In the genomic region with DNA sequence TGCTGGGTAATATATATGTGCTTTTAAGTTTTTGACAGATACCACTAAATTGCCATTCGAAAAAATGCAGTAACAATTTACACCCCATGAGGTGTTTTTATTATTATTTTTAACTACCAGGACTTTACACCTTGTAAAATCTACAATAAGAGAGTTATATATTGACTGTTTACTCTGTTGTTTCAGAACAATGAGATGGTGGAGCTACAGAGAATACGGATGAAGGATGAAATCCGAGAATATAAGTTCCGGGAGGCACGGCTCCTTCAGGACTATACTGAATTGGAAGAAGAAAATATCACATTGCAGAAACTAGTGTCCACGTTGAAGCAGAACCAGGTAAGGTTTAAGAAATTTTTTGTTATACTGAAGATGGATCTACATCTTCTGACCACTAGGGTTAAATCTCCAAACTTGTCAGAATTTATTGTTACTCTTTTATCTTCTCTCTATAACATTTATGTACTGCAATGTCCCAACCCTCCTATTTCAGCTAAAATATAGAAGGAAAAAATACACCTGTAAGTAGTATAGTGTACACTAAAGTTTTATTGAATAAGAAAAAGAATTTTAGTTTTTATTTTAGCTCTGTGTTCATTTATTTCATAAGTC, we compare ENCODE assay signal across 21 cellular contexts.
"Had no signal": no experiment of that assay in that cellular context is flagged by ENCODE, and none has a peak within 500 bp of the region (broad histone marks: within the 10 kb centered on the region; RNA-seq: fewer than 3 reads in every experiment).

No MANE protein-coding gene starts in this region.

- H3K4me1 ChIP-seq: gastroesophageal sphincter, sigmoid colon, testis, upper lobe of right lung had no signal

- H3K27ac ChIP-seq: body of pancreas, gastroesophageal sphincter, neutrophil, parathyroid adenoma, sigmoid colon, testis, upper lobe of right lung had no signal

- H3K4me3 ChIP-seq: body of pancreas, gastroesophageal sphincter, sigmoid colon, testis, upper lobe of right lung had no signal

- H2AFZ ChIP-seq: parathyroid adenoma had no signal

- ATAC-seq: body of pancreas; effector memory CD8-positive, alpha-beta T cell; gastroesophageal sphincter; left lobe of liver; stimulated activated naive CD8-positive, alpha-beta T cell treated with anti-CD3 and anti-CD28 coated beads, Interleukin-15, amount 100 ng/mL, for 72 hours; upper lobe of right lung had no signal

- H3K4me1 Mint-ChIP-seq: activated CD4-positive, alpha-beta T cell treated with anti-CD3 and anti-CD28 coated beads, Interleukin-2, amount 10 ng/mL, durations not matched to agents 7 days and 5 days; central memory CD8-positive, alpha-beta T cell; stimulated activated naive CD8-positive, alpha-beta T cell treated with anti-CD3 and anti-CD28 coated beads, Interleukin-15, amount 100 ng/mL, for 72 hours had no signal

- H3K9me3 Mint-ChIP-seq: activated CD4-positive, alpha-beta T cell treated with anti-CD3 and anti-CD28 coated beads, Interleukin-2, amount 10 ng/mL, durations not matched to agents 7 days and 5 days; central memory CD8-positive, alpha-beta T cell; dendritic cell treated with granulocyte-macrophage colony-stimulating factor and Interleukin-4, amounts not matched to agents 40 ng/mL and 50 ng/mL, for 4 days; effector memory CD8-positive, alpha-beta T cell; naive B cell; stimulated activated naive CD8-positive, alpha-beta T cell treated with anti-CD3 and anti-CD28 coated beads, Interleukin-15, amount 100 ng/mL, for 72 hours had no signal

- H3K4me3 Mint-ChIP-seq: activated CD4-positive, alpha-beta T cell treated with anti-CD3 and anti-CD28 coated beads, Interleukin-2, amount 10 ng/mL, durations not matched to agents 7 days and 5 days; activated naive CD8-positive, alpha-beta T cell; central memory CD8-positive, alpha-beta T cell; dendritic cell treated with granulocyte-macrophage colony-stimulating factor and Interleukin-4, amounts not matched to agents 40 ng/mL and 50 ng/mL, for 4 days; effector memory CD8-positive, alpha-beta T cell; naive B cell; stimulated activated naive CD8-positive, alpha-beta T cell treated with anti-CD3 and anti-CD28 coated beads, Interleukin-15, amount 100 ng/mL, for 72 hours had no signal

- H3K9me3 ChIP-seq: body of pancreas, gastroesophageal sphincter, neutrophil, sigmoid colon, testis, upper lobe of right lung had no signal

- H3K9ac ChIP-seq: parathyroid adenoma had no signal

- H3K27me3 Mint-ChIP-seq: activated CD4-positive, alpha-beta T cell treated with anti-CD3 and anti-CD28 coated beads, Interleukin-2, amount 10 ng/mL, durations not matched to agents 7 days and 5 days; activated naive CD8-positive, alpha-beta T cell; central memory CD8-positive, alpha-beta T cell; dendritic cell treated with granulocyte-macrophage colony-stimulating factor and Interleukin-4, amounts not matched to agents 40 ng/mL and 50 ng/mL, for 4 days; effector memory CD8-positive, alpha-beta T cell; naive B cell; stimulated activated naive CD8-positive, alpha-beta T cell treated with anti-CD3 and anti-CD28 coated beads, Interleukin-15, amount 100 ng/mL, for 72 hours had no signal

- H3K27ac Mint-ChIP-seq: activated CD4-positive, alpha-beta T cell treated with anti-CD3 and anti-CD28 coated beads, Interleukin-2, amount 10 ng/mL, durations not matched to agents 7 days and 5 days; activated naive CD8-positive, alpha-beta T cell; dendritic cell treated with granulocyte-macrophage colony-stimulating factor and Interleukin-4, amounts not matched to agents 40 ng/mL and 50 ng/mL, for 4 days; effector memory CD8-positive, alpha-beta T cell had no signal

- H3K27me3 ChIP-seq: body of pancreas, gastroesophageal sphincter, neutrophil, sigmoid colon, testis, upper lobe of right lung had no signal

- H3K36me3 ChIP-seq: neutrophil, upper lobe of right lung had no signal

- DNase-seq: activated CD4-positive, alpha-beta T cell treated with anti-CD3 and anti-CD28 coated beads, Interleukin-2, amount 10 ng/mL, durations not matched to agents 7 days and 5 days; activated CD4-positive, CD25-positive, alpha-beta regulatory T cell; activated CD8-positive, alpha-beta memory T cell treated with anti-CD3 and anti-CD28 coated beads for 24 hours; activated gamma-delta T cell treated with Interleukin-2 at 50 U/mL for 16 hours; amniotic stem cell; body of pancreas; effector memory CD8-positive, alpha-beta T cell; islet precursor cell; naive B cell; sigmoid colon; stimulated activated CD4-positive, alpha-beta T cell treated with anti-CD3 and anti-CD28 coated beads, Interleukin-1b, Interleukin-23, amount 100 ng/mL, for 48 hours; stimulated activated naive CD8-positive, alpha-beta T cell treated with anti-CD3 and anti-CD28 coated beads, Interleukin-15, amount 100 ng/mL, for 72 hours; testis; upper lobe of right lung had no signal
